ENCODE assay signal across 2 cellular contexts in the genomic region with DNA sequence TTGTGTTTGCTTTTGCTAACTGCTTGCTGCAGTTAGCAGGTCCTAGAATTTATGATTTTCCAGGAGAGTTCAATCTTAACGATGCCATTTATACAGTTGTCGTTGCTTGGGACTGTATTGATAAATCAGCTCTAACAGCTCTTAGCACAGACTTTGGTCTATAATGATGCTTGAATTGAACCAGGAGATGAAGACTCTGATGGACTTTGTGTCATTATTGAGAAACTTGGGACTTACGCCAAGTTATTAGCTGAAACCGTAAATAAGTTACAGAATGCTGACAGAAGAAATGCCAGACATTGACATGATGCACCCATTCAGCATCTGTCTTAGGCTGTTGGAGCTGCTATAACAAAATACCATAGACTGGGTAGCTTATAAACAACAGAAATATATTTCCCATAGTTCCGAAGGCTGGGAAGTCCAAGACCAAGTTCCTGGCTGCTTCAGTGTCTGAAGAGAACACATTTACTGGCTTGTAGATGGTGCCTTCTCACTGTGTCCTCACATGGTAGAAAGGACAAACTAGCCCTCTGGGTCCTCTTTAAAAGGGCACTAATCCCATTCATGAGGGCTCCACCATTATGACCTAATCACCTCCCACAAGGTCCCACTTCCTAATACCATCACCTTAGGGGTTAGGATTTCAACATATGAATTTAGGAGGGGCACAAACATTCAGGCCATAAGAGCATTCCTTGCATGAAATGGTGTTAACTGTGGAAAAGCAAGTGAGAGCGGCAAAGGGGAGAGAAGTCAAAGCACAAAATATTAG.
TF ChIP-seq lines count a peak whose summit lies in the region.

No MANE protein-coding gene starts in this region.

TF ChIP-seq in A549, 52 proteins besides CTCF, POLR2A, EP300 and RAD21 (continued from another document):
- TF ChIP-seq EHMT2 (IDR thresholded peaks at IDR 0.05; ENCODE audit: low read depth): no peak
- TF ChIP-seq SMC3 (IDR thresholded peaks at IDR 0.05): no peak
- TF ChIP-seq E2F6 (IDR thresholded peaks at IDR 0.05; ENCODE audit: borderline replicate concordance, low read depth): no peak
- TF ChIP-seq NFE2L2 (conservative IDR thresholded peaks at IDR 0.05; ENCODE audit: low read length): no peak
- TF ChIP-seq FOSB (CRISPR knock-in tag; IDR thresholded peaks at IDR 0.05): no peak
- no peak for TF ChIP-seq MAZ (IDR thresholded peaks at IDR 0.05; ENCODE audit: borderline replicate concordance, low read depth, low read length)
- TF ChIP-seq MAFK (IDR thresholded peaks at IDR 0.05; ENCODE audit: partially characterized antibody): no peak
- no peak for TF ChIP-seq KDM1A (IDR thresholded peaks at IDR 0.05; ENCODE audit: low read depth)
- TF ChIP-seq REST (IDR thresholded peaks at IDR 0.05): no peak
- TF ChIP-seq, protein P1, sequence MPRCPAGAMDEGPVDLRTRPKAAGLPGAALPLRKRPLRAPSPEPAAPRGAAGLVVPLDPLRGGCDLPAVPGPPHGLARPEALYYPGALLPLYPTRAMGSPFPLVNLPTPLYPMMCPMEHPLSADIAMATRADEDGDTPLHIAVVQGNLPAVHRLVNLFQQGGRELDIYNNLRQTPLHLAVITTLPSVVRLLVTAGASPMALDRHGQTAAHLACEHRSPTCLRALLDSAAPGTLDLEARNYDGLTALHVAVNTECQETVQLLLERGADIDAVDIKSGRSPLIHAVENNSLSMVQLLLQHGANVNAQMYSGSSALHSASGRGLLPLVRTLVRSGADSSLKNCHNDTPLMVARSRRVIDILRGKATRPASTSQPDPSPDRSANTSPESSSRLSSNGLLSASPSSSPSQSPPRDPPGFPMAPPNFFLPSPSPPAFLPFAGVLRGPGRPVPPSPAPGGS (IDR thresholded peaks at IDR 0.05): no peak
- TF ChIP-seq ZFP36 (IDR thresholded peaks at IDR 0.05; ENCODE audit: borderline replicate concordance, partially characterized antibody): no peak
- TF ChIP-seq HOXB5 (CRISPR knock-in tag; IDR thresholded peaks at IDR 0.05): no peak
- no peak for TF ChIP-seq HOXB13 (CRISPR knock-in tag; IDR thresholded peaks at IDR 0.05; ENCODE audit: low read depth)
- TF ChIP-seq ESRRA (IDR thresholded peaks at IDR 0.05; ENCODE audit: borderline replicate concordance, low read length): no peak
- TF ChIP-seq ZNF302 (CRISPR knock-in tag; IDR thresholded peaks at IDR 0.05): no peak
- TF ChIP-seq, protein P2, sequence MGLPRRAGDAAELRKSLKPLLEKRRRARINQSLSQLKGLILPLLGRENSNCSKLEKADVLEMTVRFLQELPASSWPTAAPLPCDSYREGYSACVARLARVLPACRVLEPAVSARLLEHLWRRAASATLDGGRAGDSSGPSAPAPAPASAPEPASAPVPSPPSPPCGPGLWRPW (IDR thresholded peaks at IDR 0.05): no peak
TF ChIP-seq in A549: peak in this region for 0.

TF ChIP-seq in liver, 16 proteins besides CTCF, POLR2A, EP300 and RAD21 (continued from another document):
- no peak for TF ChIP-seq FOXA2 (IDR thresholded peaks at IDR 0.05)
- TF ChIP-seq RXRA (IDR thresholded peaks at IDR 0.05): peak in 1 of 2 donors; percentile 6
- TF ChIP-seq HNF4G (IDR thresholded peaks at IDR 0.05): peak; percentile 64
- peak; percentile 45 for TF ChIP-seq SP1 (IDR thresholded peaks at IDR 0.05)
- TF ChIP-seq MAX (IDR thresholded peaks at IDR 0.05): no peak
- no peak for TF ChIP-seq EGR1 (IDR thresholded peaks at IDR 0.05; ENCODE audit: low read depth in 2 of 2)
